Comparison of ENCODE assay signal across 8 cellular contexts in genomic region chr2:74587664-74588277, GRCh38. TPM values are rescaled to one million over a fixed set of nuclear protein-coding genes. Genes with fewer than 3 reads are reported as not detected.
DNase-seq lines count a peak whose midpoint lies in the region; ATAC-seq and TF ChIP-seq lines count a peak whose summit lies in the region.

No MANE protein-coding gene starts in this region.

- H3K4me1 ChIP-seq in adrenal gland (replicated peaks in 1 of 2) (no peaks in the 10 kb centered on the region), left ventricle myocardium inferior (no peaks in the 10 kb centered on the region)

- 0 out of 2 replicates have a peak, but pooled peaks cover 2% of the 10 kb centered on the region for H3K27me3 ChIP-seq in H7 (ENCODE audit: control insufficient read depth, insufficient read depth, low read length)
- H3K27me3 ChIP-seq in adrenal gland = no peaks in the 10 kb centered on the region
- H3K27me3 ChIP-seq in left ventricle myocardium inferior (ENCODE audit: low read depth) = peaks cover 45% of the 10 kb centered on the region

- ATAC-seq in GM21526 (IDR thresholded peaks at IDR 0.05; ENCODE audit: low FRiP score, unreplicated experiment) = no peak

- TF ChIP-seq CTCF in adrenal gland (IDR thresholded peaks at IDR 0.05) (peak; percentile 55 to 81 (median 74)), left ventricle myocardium inferior (IDR thresholded peaks at IDR 0.05; ENCODE audit: borderline replicate concordance) (peak; percentile 81)

- H3K27ac ChIP-seq in adrenal gland (no peak overlapping the region), left ventricle myocardium inferior (replicated peaks) (no peak overlapping the region)

- no peaks in the 10 kb centered on the region for H3K9me3 ChIP-seq in adrenal gland (replicated peaks in 1 of 3)
- no peaks in the 10 kb centered on the region for H3K9me3 ChIP-seq in left ventricle myocardium inferior (replicated peaks)

- no peak for TF ChIP-seq POLR2A in adrenal gland (IDR thresholded peaks at IDR 0.05)

- peak; percentile 81 for DNase-seq in EH (ENCODE audit: low read depth)
- peak; percentile 76 for DNase-seq in H7
- DNase-seq in NCI-H1105 (lab: John Stamatoyannopoulos, UW) = peak; percentile 1
- peak; percentile 83 for DNase-seq in SW480 (ENCODE audit: low spot score)
- DNase-seq in adrenal gland = peak; percentile 62 to 87 (median 75)
- DNase-seq in left ventricle myocardium inferior = peak; percentile 51
- peak; percentile 72 for DNase-seq in retina

- H3K36me3 ChIP-seq in H7 (replicated peaks; ENCODE audit: control insufficient read depth, insufficient read depth, low read length) (no peaks in the 10 kb centered on the region), adrenal gland (replicated peaks in 1 of 2) (no peaks in the 10 kb centered on the region), left ventricle myocardium inferior (no peaks in the 10 kb centered on the region)

- intact Hi-C loops in adrenal gland (cut with DNase I) = loop anchor here (5.0 to 10.0 kb wide), 2 partner anchors 105 to 333 kb away; partner anchors contain the start of genes CCDC142 (in 2 of the 2) and TTC31 (in 2 of the 2)
- intact Hi-C loops in left ventricle myocardium inferior (cut with micrococcal nuclease) = loop anchor here (5.0 kb wide), 1 partner anchor 105 kb away; the partner anchor contains the start of genes CCDC142 and TTC31

- 12 to 17% (median 16%) methylated on average over 6 of the region's 6 CpGs for WGBS in adrenal gland, 4 donors

- H3K4me3 ChIP-seq in H7 (ENCODE audit: insufficient read depth, low read depth, low read length) = no peak overlapping the region
- no peak overlapping the region for H3K4me3 ChIP-seq in adrenal gland
- no peak overlapping the region for H3K4me3 ChIP-seq in left ventricle myocardium inferior

RNA-seq across cellular contexts. Expression of gene DOK1, which starts 33.3 kb away (rescaled TPM):
- 4.9 and 6.9 TPM in 2 replicates for total RNA-seq in H7 (2014; rRNA removed; shearing (Covaris generic))
- total RNA-seq in adrenal gland (10 to 100 TPM; 15.2 to 49.6 (median 23.3) TPM), left ventricle myocardium inferior (4.1 TPM)
- 10 to 100 TPM in 1 of 3 donors, 1 to 10 TPM in 2; 4.0 to 11.3 (median 5.5) TPM for polyA plus RNA-seq in adrenal gland

RNA-seq across cellular contexts. Expression of gene LOXL3, which starts 34.0 kb away (rescaled TPM):
- total RNA-seq in H7 (2014; rRNA removed; shearing (Covaris generic)) = 6.6 and 7.7 TPM in 2 replicates
- 10 to 100 TPM in 6 of 8 donors, 1 to 10 TPM in 2; 7.7 to 26.4 (median 12.5) TPM for total RNA-seq in adrenal gland
- 10 to 100 TPM in 2 of 3 donors, 1 to 10 TPM in 1; 3.6 to 13.6 (median 11.2) TPM for polyA plus RNA-seq in adrenal gland
- total RNA-seq in left ventricle myocardium inferior = 4.7 TPM

RNA-seq across cellular contexts. Expression of gene HTRA2, which starts 58.0 kb away (rescaled TPM):
- total RNA-seq in H7 (2014; rRNA removed; shearing (Covaris generic)) = 27.0 and 39.6 TPM in 2 replicates
- total RNA-seq in adrenal gland (10 to 100 TPM; 19.1 to 47.4 (median 36.7) TPM), left ventricle myocardium inferior (26.6 TPM)
- polyA plus RNA-seq in adrenal gland = 10 to 100 TPM; 25.6 to 42.0 (median 29.0) TPM

RNA-seq across cellular contexts. Expression of gene AUP1, which starts 58.3 kb away (rescaled TPM):
- total RNA-seq in H7 (2014; rRNA removed; shearing (Covaris generic)) = 99.5 and 105 TPM in 2 replicates
- total RNA-seq in adrenal gland = 100 to 1,000 TPM in 5 of 8 donors, 10 to 100 TPM in 3; 88.5 to 122 (median 105) TPM
- polyA plus RNA-seq in adrenal gland = 100 to 1,000 TPM; 118 to 527 (median 329) TPM
- 46.9 TPM for total RNA-seq in left ventricle myocardium inferior

Comparison
In these comparisons a context has a peak if more than half of its experiments do, and no peak if none do; other contexts are left out.
1. DNase-seq: peak in every context shown above with its lines; median percentile 83 in SW480; 81 in EH; 76 in H7; 75 in adrenal gland; 72 in retina; 51 in left ventricle myocardium inferior; 1 in NCI-H1105.